1 cellular context compared by ENCODE assay signal in the genomic region with DNA sequence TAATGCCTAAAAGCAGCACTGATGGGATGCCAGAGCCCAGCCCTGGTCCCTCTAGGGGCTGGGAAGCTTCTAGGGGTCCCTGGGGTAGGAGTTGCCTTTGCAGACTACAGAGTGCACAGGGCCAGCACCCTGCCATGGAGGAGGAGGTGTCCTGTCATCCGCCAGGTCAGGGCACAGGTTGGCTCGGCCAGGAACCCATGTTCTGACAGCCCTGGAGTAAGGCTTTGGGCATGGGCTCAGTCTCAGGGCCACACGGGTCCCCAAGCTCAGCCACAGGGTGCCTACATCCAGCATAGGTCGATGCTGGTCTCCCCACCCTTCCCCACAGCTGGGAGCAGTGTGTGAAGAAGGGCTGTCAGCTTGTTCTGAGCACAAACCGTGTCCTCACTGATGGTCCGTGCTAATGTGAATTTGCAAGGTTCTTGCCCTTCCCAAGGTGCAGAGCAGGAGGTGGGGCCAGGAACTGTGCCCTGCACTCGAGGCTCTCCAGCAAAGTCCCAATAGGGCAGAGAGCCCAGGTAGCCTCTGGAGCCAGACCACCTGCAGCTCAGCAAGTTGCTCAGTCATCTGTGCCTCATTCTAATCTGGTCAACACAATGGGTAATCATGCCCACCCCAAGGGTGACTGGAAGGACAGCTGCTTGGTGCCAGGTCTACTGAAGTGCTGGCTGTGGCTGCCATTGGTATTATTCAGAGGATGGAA.
TF ChIP-seq lines count a peak whose summit lies in the region.

No MANE protein-coding gene starts in this region.

TF ChIP-seq in neural cell, 6 proteins besides CTCF, POLR2A, EP300 and RAD21:
- TF ChIP-seq, protein P1, sequence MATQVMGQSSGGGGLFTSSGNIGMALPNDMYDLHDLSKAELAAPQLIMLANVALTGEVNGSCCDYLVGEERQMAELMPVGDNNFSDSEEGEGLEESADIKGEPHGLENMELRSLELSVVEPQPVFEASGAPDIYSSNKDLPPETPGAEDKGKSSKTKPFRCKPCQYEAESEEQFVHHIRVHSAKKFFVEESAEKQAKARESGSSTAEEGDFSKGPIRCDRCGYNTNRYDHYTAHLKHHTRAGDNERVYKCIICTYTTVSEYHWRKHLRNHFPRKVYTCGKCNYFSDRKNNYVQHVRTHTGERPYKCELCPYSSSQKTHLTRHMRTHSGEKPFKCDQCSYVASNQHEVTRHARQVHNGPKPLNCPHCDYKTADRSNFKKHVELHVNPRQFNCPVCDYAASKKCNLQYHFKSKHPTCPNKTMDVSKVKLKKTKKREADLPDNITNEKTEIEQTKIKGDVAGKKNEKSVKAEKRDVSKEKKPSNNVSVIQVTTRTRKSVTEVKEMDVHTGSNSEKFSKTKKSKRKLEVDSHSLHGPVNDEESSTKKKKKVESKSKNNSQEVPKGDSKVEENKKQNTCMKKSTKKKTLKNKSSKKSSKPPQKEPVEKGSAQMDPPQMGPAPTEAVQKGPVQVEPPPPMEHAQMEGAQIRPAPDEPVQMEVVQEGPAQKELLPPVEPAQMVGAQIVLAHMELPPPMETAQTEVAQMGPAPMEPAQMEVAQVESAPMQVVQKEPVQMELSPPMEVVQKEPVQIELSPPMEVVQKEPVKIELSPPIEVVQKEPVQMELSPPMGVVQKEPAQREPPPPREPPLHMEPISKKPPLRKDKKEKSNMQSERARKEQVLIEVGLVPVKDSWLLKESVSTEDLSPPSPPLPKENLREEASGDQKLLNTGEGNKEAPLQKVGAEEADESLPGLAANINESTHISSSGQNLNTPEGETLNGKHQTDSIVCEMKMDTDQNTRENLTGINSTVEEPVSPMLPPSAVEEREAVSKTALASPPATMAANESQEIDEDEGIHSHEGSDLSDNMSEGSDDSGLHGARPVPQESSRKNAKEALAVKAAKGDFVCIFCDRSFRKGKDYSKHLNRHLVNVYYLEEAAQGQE (IDR thresholded peaks at IDR 0.05; ENCODE audit: borderline replicate concordance), result no peak
- TF ChIP-seq POLR2AphosphoS5 (IDR thresholded peaks at IDR 0.05), result peak; percentile 40
